22 cellular contexts compared by ENCODE assay signal in genomic region chrX:42274151-42274550, GRCh38.
"Had no signal": no experiment of that assay in that cellular context is flagged by ENCODE, and none has a peak within 500 bp of the region (broad histone marks: within the 10 kb centered on the region; RNA-seq: fewer than 3 reads in every experiment).

No MANE protein-coding gene starts in this region.

- H3K36me3 Mint-ChIP-seq: immature natural killer cell, mesothelial cell of epicardium had no signal

- H3K9me3 ChIP-seq: colonic mucosa, esophagus muscularis mucosa, gastroesophageal sphincter, heart left ventricle, left lung, lower lobe of right lung had no signal

- H3K27ac ChIP-seq: colonic mucosa, epithelial cell of prostate, esophagus muscularis mucosa, foreskin keratinocyte, gastroesophageal sphincter, heart left ventricle, hepatocyte, left lung, lower lobe of right lung had no signal

- ATAC-seq: effector memory CD8-positive, alpha-beta T cell; foreskin keratinocyte; gastroesophageal sphincter; heart left ventricle; left lung; left ventricle myocardium superior; lower lobe of right lung had no signal

- H3K4me1 Mint-ChIP-seq: immature natural killer cell, mesothelial cell of epicardium had no signal

- H2AFZ ChIP-seq: hepatocyte had no signal

- H3K4me3 ChIP-seq: colonic mucosa, esophagus muscularis mucosa, gastroesophageal sphincter, heart left ventricle, hepatocyte, left lung, lower lobe of right lung had no signal

- DNase-seq: colonic mucosa; cortex of kidney; effector CD8-positive, alpha-beta T cell; effector memory CD8-positive, alpha-beta T cell; endodermal cell; erythroblast; foreskin keratinocyte; heart left ventricle; hypothalamus; immature natural killer cell; kidney; kidney glomerular epithelial cell; left lung; left ventricle myocardium superior; lower lobe of right lung; mesenchymal stem cell had no signal

- H3K4me3 Mint-ChIP-seq: dendritic cell treated with granulocyte-macrophage colony-stimulating factor and Interleukin-4, amounts not matched to agents 40 ng/mL and 50 ng/mL, for 4 days; effector memory CD8-positive, alpha-beta T cell; endodermal cell; immature natural killer cell; mesothelial cell of epicardium had no signal

- H3K9me3 Mint-ChIP-seq: effector memory CD8-positive, alpha-beta T cell; immature natural killer cell had no signal

- H3K36me3 ChIP-seq: colonic mucosa, esophagus muscularis mucosa, gastroesophageal sphincter, heart left ventricle, left lung, lower lobe of right lung had no signal

- H3K27me3 ChIP-seq: colonic mucosa, esophagus muscularis mucosa, foreskin keratinocyte, gastroesophageal sphincter, heart left ventricle, hepatocyte, left lung had no signal

- H3K4me1 ChIP-seq: colonic mucosa, esophagus muscularis mucosa, foreskin keratinocyte, gastroesophageal sphincter, heart left ventricle, left lung, lower lobe of right lung had no signal

- H3K4me2 ChIP-seq: hepatocyte had no signal

- H3K27ac Mint-ChIP-seq: dendritic cell treated with granulocyte-macrophage colony-stimulating factor and Interleukin-4, amounts not matched to agents 40 ng/mL and 50 ng/mL, for 4 days; effector memory CD8-positive, alpha-beta T cell; endodermal cell; immature natural killer cell; mesothelial cell of epicardium had no signal

- H3K27me3 Mint-ChIP-seq: dendritic cell treated with granulocyte-macrophage colony-stimulating factor and Interleukin-4, amounts not matched to agents 40 ng/mL and 50 ng/mL, for 4 days; effector memory CD8-positive, alpha-beta T cell had no signal
